ENCODE assay signal across 9 cellular contexts in genomic region chr16:73216932-73217331, GRCh38.
"Had no signal": no experiment of that assay in that cellular context is flagged by ENCODE, and none has a peak within 500 bp of the region (broad histone marks: within the 10 kb centered on the region; RNA-seq: fewer than 3 reads in every experiment).

No MANE protein-coding gene starts in this region.

- DNase-seq: activated CD4-positive, alpha-beta T cell treated with anti-CD3 and anti-CD28 coated beads, Interleukin-2, amount 50 U/mL, for 1 hour; activated effector memory CD4-positive, alpha-beta T cell treated with Interleukin-2 at 50 U/mL for 16 hours; body of pancreas; lower lobe of right lung; naive thymus-derived CD4-positive, alpha-beta T cell; right cardiac atrium; T-helper 2 cell had no signal

- ATAC-seq: body of pancreas; lower lobe of right lung; naive thymus-derived CD4-positive, alpha-beta T cell; right cardiac atrium had no signal

- H3K4me3 ChIP-seq: body of pancreas, lower lobe of right lung, smooth muscle cell, thyroid gland had no signal
